Comparison of ENCODE assay signal across 17 cellular contexts in genomic region chr10:71978476-71978875, GRCh38. TPM values are rescaled to one million over a fixed set of nuclear protein-coding genes. Genes with fewer than 3 reads are reported as not detected.
DNase-seq lines count a peak whose midpoint lies in the region; ATAC-seq and TF ChIP-seq lines count a peak whose summit lies in the region.
"Had no signal": no experiment of that assay in that cellular context is flagged by ENCODE, and none has a peak within 500 bp of the region (broad histone marks: within the 10 kb centered on the region; RNA-seq: fewer than 3 reads in every experiment).

No MANE protein-coding gene starts in this region.

- peaks cover 35 to 40% of the 10 kb centered on the region in 2 experiments for H3K4me1 ChIP-seq in HCT116 (ENCODE audit: control insufficient read depth in 1 of 2, insufficient read depth in 2 of 2, low read length in 2 of 2)
- peaks cover 2 to 13% of the 10 kb centered on the region in 2 donors for H3K4me1 ChIP-seq in aorta (ENCODE audit: control insufficient read depth in 1 of 2, insufficient read depth in 2 of 2, low read length in 2 of 2)

- H3K4me1 Mint-ChIP-seq in WTC11: peaks cover 27% of the 10 kb centered on the region

- 82 to 84% methylated on average over 7 of the region's 7 CpGs for WGBS in aorta, 2 donors

- peak in 2 of 3 experiments; percentile 25 to 29; a peak in 3 of 6 replicates for TF ChIP-seq CTCF in HCT116 (IDR thresholded peaks at IDR 0.05 in 2 of 3, conservative IDR thresholded peaks at IDR 0.05 in 1 of 3; ENCODE audit: borderline replicate concordance in 1 of 3, insufficient read depth in 1 of 3, low read depth in 2 of 3, low read length in 2 of 3)
- no peak for TF ChIP-seq CTCF in WTC11 (IDR thresholded peaks at IDR 0.05)
- peak; percentile 60 for TF ChIP-seq CTCF in retinal pigment epithelial cell (conservative IDR thresholded peaks at IDR 0.05; ENCODE audit: low read depth, low read length)

- RAD21 ChIA-PET in HCT116 (lab: Charles Lee; ENCODE audit: low non-redundant PET in 1 of 2, low total read pairs in 2 of 2, uncharacterized antibody in 2 of 2, unreplicated experiment in 2 of 2): no interaction called here

- H3K9me3 ChIP-seq in HCT116 (ENCODE audit: control insufficient read depth in 1 of 2, insufficient read depth in 1 of 2, low read depth in 1 of 2, low read length in 2 of 2) (no peaks in the 10 kb centered on the region), aorta (ENCODE audit: control insufficient read depth, low read length) (no peaks in the 10 kb centered on the region)
- H3K9me3 ChIP-seq: esophagus squamous epithelium, prostate gland, uterus had no signal

- no peaks in the 10 kb centered on the region for H4K20me1 ChIP-seq in HCT116 (ENCODE audit: insufficient read depth)

- no TSS peak for BruUV-seq in HCT116 (replicated peaks; lab: Mats Ljungman, UMichigan)

- no peak; the same call in 1 of the 2 replicates for TF ChIP-seq RAD21 in HCT116 (IDR thresholded peaks at IDR 0.05; ENCODE audit: low read depth)

- POLR2A ChIA-PET in HCT116 (lab: Charles Lee): no interaction called here
- POLR2A ChIA-PET in WTC11 (lab: Charles Lee): interaction anchor here (0.6 to 0.7 kb wide), 2 partner anchors 12 to 29 kb away, joined by 3 to 4 read pairs; no protein-coding TSS in a partner anchor

- no peak for TF ChIP-seq POLR2A in HCT116 (IDR thresholded peaks at IDR 0.05; ENCODE audit: borderline replicate concordance, extremely low read depth, insufficient read depth, insufficient read length)

- no peak overlapping the region for H3K9ac ChIP-seq in HCT116 (ENCODE audit: low read length)

- no peaks in the 10 kb centered on the region for H3K36me3 Mint-ChIP-seq in WTC11

- no peak overlapping the region for H3K4me3 Mint-ChIP-seq in WTC11
- H3K4me3 Mint-ChIP-seq: T-helper 17 cell had no signal

- H3K36me3 ChIP-seq in HCT116 (ENCODE audit: control insufficient read depth in 1 of 2, insufficient read depth in 2 of 2, low read length in 2 of 2): no peaks in the 10 kb centered on the region
- no peaks in the 10 kb centered on the region for H3K36me3 ChIP-seq in aorta (ENCODE audit: control insufficient read depth in 1 of 2, insufficient read depth in 2 of 2, low read length in 1 of 2)
- H3K36me3 ChIP-seq: esophagus squamous epithelium, prostate gland, uterus had no signal

- H3K79me2 ChIP-seq in HCT116 (ENCODE audit: insufficient read depth, low read length): peaks cover 73% of the 10 kb centered on the region

- H3K27ac Mint-ChIP-seq in WTC11: peak overlapping the region; percentile 22; the same call in 1 of the 2 replicates
- H3K27ac Mint-ChIP-seq: T-helper 17 cell had no signal

- DNase-seq in HCT116 (ENCODE audit: low read depth, low spot score): no peak
- DNase-seq in WTC11 (ENCODE audit: low spot score): peak; percentile 50
- DNase-seq in globus pallidus (ENCODE audit: low spot score): peak; percentile 81
- no peak for DNase-seq in retinal pigment epithelial cell (ENCODE audit: low read depth)
- DNase-seq in stimulated activated CD4-positive, alpha-beta T cell treated with anti-CD3 and anti-CD28 coated beads, Interleukin-4, amount 100 ng/mL, for 24 hours: no peak
- DNase-seq in aorta: no peak
- DNase-seq: activated CD8-positive, alpha-beta memory T cell treated with anti-CD3 and anti-CD28 coated beads for 24 hours; amniotic stem cell; COR-L47; esophagus squamous epithelium; kidney; NCI-H1092 treated with DMSO at 0.1 percent for 48 hours; T-helper 17 cell had no signal

- no peaks in the 10 kb centered on the region for H3K27me3 Mint-ChIP-seq in WTC11 (ENCODE audit: low read depth)

- CTCF ChIA-PET in HCT116 (lab: Charles Lee): no interaction called here
- CTCF ChIA-PET in WTC11 (lab: Charles Lee): interaction anchor here (0.7 to 3.6 kb wide), 8 partner anchors 9 to 708 kb away, joined by 3 to 17 read pairs (median 3); partner anchors contain the start of gene CHST3

- intact Hi-C loops in HCT116 (cut with micrococcal nuclease): no loop called here
- intact Hi-C loops in aorta (cut with DNase I): no loop called here

- no peak overlapping the region for H2AFZ ChIP-seq in HCT116 (ENCODE audit: low read depth, low read length, poor library complexity, severe bottlenecking)

- no peak for ATAC-seq in HCT116
- ATAC-seq in WTC11: peak; percentile 83
- no peak for ATAC-seq in aorta (ENCODE audit: low FRiP score)
- no peak for ATAC-seq in GM21528 (IDR thresholded peaks at IDR 0.05; ENCODE audit: low FRiP score, unreplicated experiment)
- no peak for ATAC-seq in HG02970 (IDR thresholded peaks at IDR 0.05; ENCODE audit: low FRiP score, unreplicated experiment)
- ATAC-seq: T-helper 17 cell had no signal

- H3K27me3 ChIP-seq in HCT116 (ENCODE audit: insufficient read depth, low read length) (no peaks in the 10 kb centered on the region), aorta (ENCODE audit: control insufficient read depth in 1 of 2, insufficient read depth in 2 of 2, low read length in 1 of 2) (no peaks in the 10 kb centered on the region)
- H3K27me3 ChIP-seq: esophagus squamous epithelium, uterus had no signal

- H3K27ac ChIP-seq in HCT116 (ENCODE audit: low read depth, low read length) (no peak overlapping the region), aorta (ENCODE audit: low read depth in 1 of 2, low read length in 2 of 2) (peak overlapping the region in 1 of 2 donors; percentile 42)
- H3K27ac ChIP-seq: prostate gland had no signal

- no peak overlapping the region for H3K4me3 ChIP-seq in HCT116 (replicated peaks in 1 of 2; ENCODE audit: low read depth in 1 of 2, low read length in 2 of 2)
- H3K4me3 ChIP-seq in retinal pigment epithelial cell (ENCODE audit: low read length): no peak overlapping the region
- no peak overlapping the region for H3K4me3 ChIP-seq in aorta (ENCODE audit: low read length in 2 of 2)
- H3K4me3 ChIP-seq: esophagus squamous epithelium, prostate gland, uterus had no signal

- H3K9me3 Mint-ChIP-seq in WTC11: no peaks in the 10 kb centered on the region

- no peak overlapping the region for H3K4me2 ChIP-seq in HCT116 (ENCODE audit: low read length)

- no peaks in the 10 kb centered on the region for H3K9me2 ChIP-seq in HCT116 (ENCODE audit: insufficient read depth)

TF ChIP-seq in HCT116, 20 proteins besides CTCF, POLR2A, EP300 and RAD21 (continues in another document):
- TF ChIP-seq POLR2AphosphoS5 (IDR thresholded peaks at IDR 0.05; ENCODE audit: low read depth, low read length) (no peak), REST (IDR thresholded peaks at IDR 0.05; ENCODE audit: low read depth) (no peak), SP1 (IDR thresholded peaks at IDR 0.05; ENCODE audit: low read depth) (no peak)

TF ChIP-seq in WTC11, 78 proteins besides CTCF, POLR2A, EP300 and RAD21:
- TF ChIP-seq OVOL2 (CRISPR knock-in tag; IDR thresholded peaks at IDR 0.05; ENCODE audit: borderline replicate concordance): no peak

RNA-seq across cellular contexts. Expression of gene CHST3, which starts 14.3 kb away (rescaled TPM):
- total RNA-seq in HCT116 (2021; ENCODE audit: unreplicated experiment) (10.6 TPM), WTC11 (2021) (5.6 to 7.0 TPM (median 5.9 TPM) in 3 replicates), aorta (10 to 100 TPM; 30.5 to 47.9 TPM)
- 7.3 and 7.8 TPM in 2 replicates for polyA plus RNA-seq in HCT116 (2012)
- 1 to 10 TPM; 4.1 to 8.6 TPM for polyA plus RNA-seq in aorta
- total RNA-seq: T-helper 17 cell had no signal

Comparison
In these comparisons a context has a peak if more than half of its experiments do, and no peak if none do; other contexts are left out.
1. DNase-seq: peak in WTC11 (single experiment) and globus pallidus (single experiment); none in HCT116 (single experiment), retinal pigment epithelial cell (single experiment), stimulated activated CD4-positive, alpha-beta T cell treated with anti-CD3 and anti-CD28 coated beads, Interleukin-4, amount 100 ng/mL, for 24 hours (single experiment) and aorta (0 of 2).
2. Of the 4 proteins assayed by ChIP-seq in both WTC11 and HCT116: peak only in WTC11: none; only in HCT116: CTCF; in both: none; in neither: 3.